ENCODE assay signal across 1 cellular context in the genomic region with DNA sequence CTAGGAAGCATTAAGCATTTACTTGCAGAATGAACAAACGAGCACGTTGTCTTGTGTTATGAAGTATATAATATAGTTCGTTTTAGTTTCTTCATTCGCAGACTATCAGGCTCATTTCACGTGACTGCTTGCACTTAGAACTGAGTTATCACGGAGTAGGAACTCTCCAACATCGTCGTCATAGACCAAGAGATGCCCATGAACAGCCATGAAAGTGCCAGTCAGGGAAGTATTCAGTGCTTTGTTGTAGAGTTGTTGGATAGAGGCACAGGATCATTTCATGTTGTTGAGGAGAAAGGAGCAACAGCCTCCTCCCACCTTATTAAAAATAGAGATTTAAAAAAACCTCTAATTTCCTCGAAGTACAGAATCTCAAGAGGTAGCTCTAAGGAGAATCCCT.
TF ChIP-seq lines count a peak whose summit lies in the region.

No MANE protein-coding gene starts in this region.

TF ChIP-seq in HepG2, 621 proteins besides CTCF, POLR2A, EP300 and RAD21 (continued from another document):
- TF ChIP-seq, protein P1, sequence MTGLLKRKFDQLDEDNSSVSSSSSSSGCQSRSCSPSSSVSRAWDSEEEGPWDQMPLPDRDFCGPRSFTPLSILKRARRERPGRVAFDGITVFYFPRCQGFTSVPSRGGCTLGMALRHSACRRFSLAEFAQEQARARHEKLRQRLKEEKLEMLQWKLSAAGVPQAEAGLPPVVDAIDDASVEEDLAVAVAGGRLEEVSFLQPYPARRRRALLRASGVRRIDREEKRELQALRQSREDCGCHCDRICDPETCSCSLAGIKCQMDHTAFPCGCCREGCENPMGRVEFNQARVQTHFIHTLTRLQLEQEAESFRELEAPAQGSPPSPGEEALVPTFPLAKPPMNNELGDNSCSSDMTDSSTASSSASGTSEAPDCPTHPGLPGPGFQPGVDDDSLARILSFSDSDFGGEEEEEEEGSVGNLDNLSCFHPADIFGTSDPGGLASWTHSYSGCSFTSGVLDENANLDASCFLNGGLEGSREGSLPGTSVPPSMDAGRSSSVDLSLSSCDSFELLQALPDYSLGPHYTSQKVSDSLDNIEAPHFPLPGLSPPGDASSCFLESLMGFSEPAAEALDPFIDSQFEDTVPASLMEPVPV (CRISPR knock-in tag; IDR thresholded peaks at IDR 0.05) = no peak
- TF ChIP-seq MXI1 (IDR thresholded peaks at IDR 0.05; ENCODE audit: borderline replicate concordance, low read depth, low read length) = no peak
- TF ChIP-seq ZNF160 (CRISPR knock-in tag; IDR thresholded peaks at IDR 0.05) = no peak
- no peak for TF ChIP-seq ZNF878 (CRISPR knock-in tag; IDR thresholded peaks at IDR 0.05)
- no peak for TF ChIP-seq ZNF256 (CRISPR knock-in tag; conservative IDR thresholded peaks at IDR 0.05)
- TF ChIP-seq, protein P2, sequence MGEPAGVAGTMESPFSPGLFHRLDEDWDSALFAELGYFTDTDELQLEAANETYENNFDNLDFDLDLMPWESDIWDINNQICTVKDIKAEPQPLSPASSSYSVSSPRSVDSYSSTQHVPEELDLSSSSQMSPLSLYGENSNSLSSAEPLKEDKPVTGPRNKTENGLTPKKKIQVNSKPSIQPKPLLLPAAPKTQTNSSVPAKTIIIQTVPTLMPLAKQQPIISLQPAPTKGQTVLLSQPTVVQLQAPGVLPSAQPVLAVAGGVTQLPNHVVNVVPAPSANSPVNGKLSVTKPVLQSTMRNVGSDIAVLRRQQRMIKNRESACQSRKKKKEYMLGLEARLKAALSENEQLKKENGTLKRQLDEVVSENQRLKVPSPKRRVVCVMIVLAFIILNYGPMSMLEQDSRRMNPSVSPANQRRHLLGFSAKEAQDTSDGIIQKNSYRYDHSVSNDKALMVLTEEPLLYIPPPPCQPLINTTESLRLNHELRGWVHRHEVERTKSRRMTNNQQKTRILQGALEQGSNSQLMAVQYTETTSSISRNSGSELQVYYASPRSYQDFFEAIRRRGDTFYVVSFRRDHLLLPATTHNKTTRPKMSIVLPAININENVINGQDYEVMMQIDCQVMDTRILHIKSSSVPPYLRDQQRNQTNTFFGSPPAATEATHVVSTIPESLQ (CRISPR knock-in tag; conservative IDR thresholded peaks at IDR 0.05) = no peak
- TF ChIP-seq KLF11 (CRISPR knock-in tag; IDR thresholded peaks at IDR 0.05) = no peak
- TF ChIP-seq, protein P3, sequence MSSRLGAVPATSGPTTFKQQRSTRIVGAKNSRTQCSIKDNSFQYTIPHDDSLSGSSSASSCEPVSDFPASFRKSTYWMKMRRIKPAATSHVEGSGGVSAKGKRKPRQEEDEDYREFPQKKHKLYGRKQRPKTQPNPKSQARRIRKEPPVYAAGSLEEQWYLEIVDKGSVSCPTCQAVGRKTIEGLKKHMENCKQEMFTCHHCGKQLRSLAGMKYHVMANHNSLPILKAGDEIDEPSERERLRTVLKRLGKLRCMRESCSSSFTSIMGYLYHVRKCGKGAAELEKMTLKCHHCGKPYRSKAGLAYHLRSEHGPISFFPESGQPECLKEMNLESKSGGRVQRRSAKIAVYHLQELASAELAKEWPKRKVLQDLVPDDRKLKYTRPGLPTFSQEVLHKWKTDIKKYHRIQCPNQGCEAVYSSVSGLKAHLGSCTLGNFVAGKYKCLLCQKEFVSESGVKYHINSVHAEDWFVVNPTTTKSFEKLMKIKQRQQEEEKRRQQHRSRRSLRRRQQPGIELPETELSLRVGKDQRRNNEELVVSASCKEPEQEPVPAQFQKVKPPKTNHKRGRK (CRISPR knock-in tag; IDR thresholded peaks at IDR 0.05) = no peak
- TF ChIP-seq SMAD9 (CRISPR knock-in tag; IDR thresholded peaks at IDR 0.05) = no peak
- TF ChIP-seq HOXA3 (CRISPR knock-in tag; IDR thresholded peaks at IDR 0.05) = no peak
- TF ChIP-seq, protein P4, sequence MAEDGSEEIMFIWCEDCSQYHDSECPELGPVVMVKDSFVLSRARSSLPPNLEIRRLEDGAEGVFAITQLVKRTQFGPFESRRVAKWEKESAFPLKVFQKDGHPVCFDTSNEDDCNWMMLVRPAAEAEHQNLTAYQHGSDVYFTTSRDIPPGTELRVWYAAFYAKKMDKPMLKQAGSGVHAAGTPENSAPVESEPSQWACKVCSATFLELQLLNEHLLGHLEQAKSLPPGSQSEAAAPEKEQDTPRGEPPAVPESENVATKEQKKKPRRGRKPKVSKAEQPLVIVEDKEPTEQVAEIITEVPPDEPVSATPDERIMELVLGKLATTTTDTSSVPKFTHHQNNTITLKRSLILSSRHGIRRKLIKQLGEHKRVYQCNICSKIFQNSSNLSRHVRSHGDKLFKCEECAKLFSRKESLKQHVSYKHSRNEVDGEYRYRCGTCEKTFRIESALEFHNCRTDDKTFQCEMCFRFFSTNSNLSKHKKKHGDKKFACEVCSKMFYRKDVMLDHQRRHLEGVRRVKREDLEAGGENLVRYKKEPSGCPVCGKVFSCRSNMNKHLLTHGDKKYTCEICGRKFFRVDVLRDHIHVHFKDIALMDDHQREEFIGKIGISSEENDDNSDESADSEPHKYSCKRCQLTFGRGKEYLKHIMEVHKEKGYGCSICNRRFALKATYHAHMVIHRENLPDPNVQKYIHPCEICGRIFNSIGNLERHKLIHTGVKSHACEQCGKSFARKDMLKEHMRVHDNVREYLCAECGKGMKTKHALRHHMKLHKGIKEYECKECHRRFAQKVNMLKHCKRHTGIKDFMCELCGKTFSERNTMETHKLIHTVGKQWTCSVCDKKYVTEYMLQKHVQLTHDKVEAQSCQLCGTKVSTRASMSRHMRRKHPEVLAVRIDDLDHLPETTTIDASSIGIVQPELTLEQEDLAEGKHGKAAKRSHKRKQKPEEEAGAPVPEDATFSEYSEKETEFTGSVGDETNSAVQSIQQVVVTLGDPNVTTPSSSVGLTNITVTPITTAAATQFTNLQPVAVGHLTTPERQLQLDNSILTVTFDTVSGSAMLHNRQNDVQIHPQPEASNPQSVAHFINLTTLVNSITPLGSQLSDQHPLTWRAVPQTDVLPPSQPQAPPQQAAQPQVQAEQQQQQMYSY (CRISPR knock-in tag; IDR thresholded peaks at IDR 0.05) = no peak
- TF ChIP-seq, protein P5, sequence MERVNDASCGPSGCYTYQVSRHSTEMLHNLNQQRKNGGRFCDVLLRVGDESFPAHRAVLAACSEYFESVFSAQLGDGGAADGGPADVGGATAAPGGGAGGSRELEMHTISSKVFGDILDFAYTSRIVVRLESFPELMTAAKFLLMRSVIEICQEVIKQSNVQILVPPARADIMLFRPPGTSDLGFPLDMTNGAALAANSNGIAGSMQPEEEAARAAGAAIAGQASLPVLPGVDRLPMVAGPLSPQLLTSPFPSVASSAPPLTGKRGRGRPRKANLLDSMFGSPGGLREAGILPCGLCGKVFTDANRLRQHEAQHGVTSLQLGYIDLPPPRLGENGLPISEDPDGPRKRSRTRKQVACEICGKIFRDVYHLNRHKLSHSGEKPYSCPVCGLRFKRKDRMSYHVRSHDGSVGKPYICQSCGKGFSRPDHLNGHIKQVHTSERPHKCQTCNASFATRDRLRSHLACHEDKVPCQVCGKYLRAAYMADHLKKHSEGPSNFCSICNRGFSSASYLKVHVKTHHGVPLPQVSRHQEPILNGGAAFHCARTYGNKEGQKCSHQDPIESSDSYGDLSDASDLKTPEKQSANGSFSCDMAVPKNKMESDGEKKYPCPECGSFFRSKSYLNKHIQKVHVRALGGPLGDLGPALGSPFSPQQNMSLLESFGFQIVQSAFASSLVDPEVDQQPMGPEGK (CRISPR knock-in tag; IDR thresholded peaks at IDR 0.05) = no peak
- TF ChIP-seq, protein P6, sequence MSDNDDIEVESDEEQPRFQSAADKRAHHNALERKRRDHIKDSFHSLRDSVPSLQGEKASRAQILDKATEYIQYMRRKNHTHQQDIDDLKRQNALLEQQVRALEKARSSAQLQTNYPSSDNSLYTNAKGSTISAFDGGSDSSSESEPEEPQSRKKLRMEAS (IDR thresholded peaks at IDR 0.05) = no peak
- no peak for TF ChIP-seq ZNF747 (CRISPR knock-in tag; IDR thresholded peaks at IDR 0.05; ENCODE audit: borderline replicate concordance)
